10 cellular contexts compared by ENCODE assay signal in genomic region chr16:23905027-23905426, GRCh38.
DNase-seq lines count a peak whose midpoint lies in the region; ATAC-seq and TF ChIP-seq lines count a peak whose summit lies in the region.
"Had no signal": no experiment of that assay in that cellular context is flagged by ENCODE, and none has a peak within 500 bp of the region (broad histone marks: within the 10 kb centered on the region; RNA-seq: fewer than 3 reads in every experiment).

No MANE protein-coding gene starts in this region.

- POLR2A ChIA-PET in activated B cell treated with CpG ODN at 0.5 μM for 24 hours (lab: Charles Lee) = interaction anchor here (1.2 kb wide), 1 partner anchor 12 kb away, joined by 3 read pairs; no protein-coding TSS in a partner anchor
- POLR2A ChIA-PET in CD8-positive, alpha-beta T cell (lab: Charles Lee) = interaction anchor here (1.0 to 1.3 kb wide), 2 partner anchors 12 to 33 kb away, joined by 3 read pairs; no protein-coding TSS in a partner anchor

- H3K4ac ChIP-seq in trophoblast cell (ENCODE audit: low read depth, low read length) = no peak overlapping the region

- TF ChIP-seq POLR2A in gastroesophageal sphincter (IDR thresholded peaks at IDR 0.05) = no peak

- DNase-seq in EL (peak; percentile 92), activated B cell treated with CpG ODN at 0.5 μM for 24 hours (no peak), trophoblast cell (peak; percentile 95 to 97)
- no peak for DNase-seq in CD8-positive, alpha-beta T cell
- DNase-seq: stimulated activated CD8-positive, alpha-beta memory T cell treated with anti-CD3 and anti-CD28 coated beads, Interleukin-4, amount 100 ng/mL, for 48 hours had no signal

- no peak overlapping the region for H4K12ac ChIP-seq in trophoblast cell (ENCODE audit: low read depth, low read length)

- ATAC-seq in activated B cell treated with CpG ODN at 0.5 μM for 24 hours (ENCODE audit: low read depth) (no peak), gastroesophageal sphincter (peak; percentile 93), HG03469 (IDR thresholded peaks at IDR 0.05; ENCODE audit: unreplicated experiment) (no peak), HG03565 (IDR thresholded peaks at IDR 0.05; ENCODE audit: unreplicated experiment) (no peak), GM19324 (IDR thresholded peaks at IDR 0.05; ENCODE audit: low FRiP score, unreplicated experiment) (no peak)
- ATAC-seq in CD8-positive, alpha-beta T cell = no peak

- H3K27me3 Mint-ChIP-seq in activated B cell treated with CpG ODN at 0.5 μM for 24 hours = no peaks in the 10 kb centered on the region
- no peaks in the 10 kb centered on the region for H3K27me3 Mint-ChIP-seq in CD8-positive, alpha-beta T cell (ENCODE audit: low read depth)

- H2BK120ac ChIP-seq in trophoblast cell (ENCODE audit: insufficient read depth, low read length, poor library complexity) = no peak overlapping the region

- peak overlapping the region; percentile 6 for H3K27ac Mint-ChIP-seq in activated B cell treated with CpG ODN at 0.5 μM for 24 hours
- no peak overlapping the region for H3K27ac Mint-ChIP-seq in CD8-positive, alpha-beta T cell

- H4K91ac ChIP-seq in trophoblast cell (ENCODE audit: low read depth, low read length) = no peak overlapping the region

- H3K27me3 ChIP-seq in gastroesophageal sphincter = no peaks in the 10 kb centered on the region
- H3K27me3 ChIP-seq in trophoblast cell (ENCODE audit: insufficient read depth, low read length) = no peaks in the 10 kb centered on the region
- H3K27me3 ChIP-seq in CD8-positive, alpha-beta T cell (ENCODE audit: insufficient read depth, low read length) = no peaks in the 10 kb centered on the region

- H3K9ac ChIP-seq in trophoblast cell (ENCODE audit: low read length) = no peak overlapping the region
- H3K9ac ChIP-seq: KMS-11 had no signal

- TF ChIP-seq CTCF in activated B cell treated with CpG ODN at 0.5 μM for 24 hours (IDR thresholded peaks at IDR 0.05) = no peak
- TF ChIP-seq CTCF in gastroesophageal sphincter (IDR thresholded peaks at IDR 0.05) = no peak
- no peak for TF ChIP-seq CTCF in CD8-positive, alpha-beta T cell (IDR thresholded peaks at IDR 0.05)

- H3K79me2 ChIP-seq in trophoblast cell (ENCODE audit: control insufficient read depth, insufficient read depth, low read length, poor library complexity) = no peaks in the 10 kb centered on the region

- no peak overlapping the region for H2BK12ac ChIP-seq in trophoblast cell (ENCODE audit: low read length)

- intact Hi-C loops in activated B cell treated with CpG ODN at 0.5 μM for 24 hours (cut with micrococcal nuclease) = no loop called here
- intact Hi-C loops in CD8-positive, alpha-beta T cell (cut with DNase I, micrococcal nuclease) = no loop called here

- no peaks in the 10 kb centered on the region for H3K9me3 Mint-ChIP-seq in activated B cell treated with CpG ODN at 0.5 μM for 24 hours
- H3K9me3 Mint-ChIP-seq in CD8-positive, alpha-beta T cell = no peaks in the 10 kb centered on the region

- H2AFZ ChIP-seq in trophoblast cell (ENCODE audit: insufficient read depth, low read length, poor library complexity) = no peak overlapping the region

- no peak overlapping the region for H2BK5ac ChIP-seq in trophoblast cell (ENCODE audit: low read depth, low read length, poor library complexity)

- TF ChIP-seq EP300 in gastroesophageal sphincter (IDR thresholded peaks at IDR 0.05) = no peak

- H3K27ac ChIP-seq in gastroesophageal sphincter (peak overlapping the region; percentile 43 to 85 (median 77)), trophoblast cell (ENCODE audit: low read depth, low read length) (peak overlapping the region; percentile 78)
- H3K27ac ChIP-seq in CD8-positive, alpha-beta T cell (ENCODE audit: low read depth, low read length) = no peak overlapping the region
- H3K27ac ChIP-seq: KMS-11 had no signal

- H3K36me3 ChIP-seq in gastroesophageal sphincter = no peaks in the 10 kb centered on the region
- no peaks in the 10 kb centered on the region for H3K36me3 ChIP-seq in trophoblast cell (ENCODE audit: control insufficient read depth in 1 of 2, insufficient read depth in 2 of 2, low read length in 2 of 2)
- H3K36me3 ChIP-seq in CD8-positive, alpha-beta T cell (ENCODE audit: insufficient read depth, low read length) = no peaks in the 10 kb centered on the region

- H4K8ac ChIP-seq in trophoblast cell (ENCODE audit: low read depth, low read length) = no peak overlapping the region

- no peak overlapping the region for H3K18ac ChIP-seq in trophoblast cell (ENCODE audit: low read length)

- CTCF ChIA-PET in activated B cell treated with CpG ODN at 0.5 μM for 24 hours (lab: Charles Lee) = interaction anchor here (1.4 to 3.0 kb wide), 2 partner anchors 27 to 105 kb away, joined by 4 to 12 read pairs; no protein-coding TSS in a partner anchor
- CTCF ChIA-PET in CD8-positive, alpha-beta T cell (lab: Charles Lee) = interaction anchor here (1.0 to 2.1 kb wide), 3 partner anchors 14 to 33 kb away, joined by 3 to 8 read pairs (median 3); no protein-coding TSS in a partner anchor

- H3K4me3 Mint-ChIP-seq in activated B cell treated with CpG ODN at 0.5 μM for 24 hours = no peak overlapping the region
- no peak overlapping the region for H3K4me3 Mint-ChIP-seq in CD8-positive, alpha-beta T cell

- peaks cover 0 to 19% (median 0%) of the 10 kb centered on the region in 3 donors for H3K4me1 ChIP-seq in gastroesophageal sphincter
- peaks cover 7 to 19% of the 10 kb centered on the region in 2 experiments for H3K4me1 ChIP-seq in trophoblast cell (ENCODE audit: control insufficient read depth in 1 of 2, insufficient read depth in 2 of 2, low read length in 2 of 2)
- H3K4me1 ChIP-seq in CD8-positive, alpha-beta T cell (ENCODE audit: insufficient read depth, low read length) = peaks cover 51% of the 10 kb centered on the region

- peaks cover 6% of the 10 kb centered on the region for H3K79me1 ChIP-seq in trophoblast cell (ENCODE audit: low read length)

- H3K9me3 ChIP-seq in gastroesophageal sphincter (no peaks in the 10 kb centered on the region), trophoblast cell (ENCODE audit: insufficient read depth, low read depth, low read length) (no peaks in the 10 kb centered on the region)
- no peaks in the 10 kb centered on the region for H3K9me3 ChIP-seq in CD8-positive, alpha-beta T cell (ENCODE audit: low read length)

- no peak overlapping the region for H2AK5ac ChIP-seq in trophoblast cell (ENCODE audit: low read length)

- no peak overlapping the region for H3K14ac ChIP-seq in trophoblast cell (ENCODE audit: low read length)

- H3K4me3 ChIP-seq in gastroesophageal sphincter (no peak overlapping the region), trophoblast cell (ENCODE audit: low read depth, low read length) (no peak overlapping the region)
- H3K4me3 ChIP-seq in CD8-positive, alpha-beta T cell (ENCODE audit: low read depth, low read length) = no peak overlapping the region

- H3K36me3 Mint-ChIP-seq in activated B cell treated with CpG ODN at 0.5 μM for 24 hours (ENCODE audit: low read depth) = peaks cover 15% of the 10 kb centered on the region
- peaks cover 3% of the 10 kb centered on the region for H3K36me3 Mint-ChIP-seq in CD8-positive, alpha-beta T cell

- WGBS in gastroesophageal sphincter (ENCODE audit: low coverage in 1 of 2), 2 donors = 17 to 29% methylated on average over 3 to 7 of the region's 8 CpGs
- WGBS in trophoblast cell (ENCODE audit: extremely low coverage, insufficient coverage, insufficient read length) = no CpG with 5 or more reads among the region's 8 CpGs

- H3K4me1 Mint-ChIP-seq in activated B cell treated with CpG ODN at 0.5 μM for 24 hours = peaks cover 94% of the 10 kb centered on the region
- peaks cover 84% of the 10 kb centered on the region for H3K4me1 Mint-ChIP-seq in CD8-positive, alpha-beta T cell (ENCODE audit: low read depth)

- H3K4me2 ChIP-seq in trophoblast cell (ENCODE audit: low read length) = peak overlapping the region; percentile 47
- H3K4me2 ChIP-seq: KMS-11 had no signal

- H3K23ac ChIP-seq in trophoblast cell (ENCODE audit: low read length) = no peak overlapping the region

Comparison
In these comparisons a context has a peak if more than half of its experiments do, and no peak if none do; other contexts are left out.
1. DNase-seq: peak in EL (single experiment) and trophoblast cell (2 of 2); none in activated B cell treated with CpG ODN at 0.5 μM for 24 hours (single experiment) and CD8-positive, alpha-beta T cell (0 of 7).